In genomic region chr1:34361121-34361520, GRCh38 we compare ENCODE assay signal across 15 cellular contexts.
DNase-seq lines count a peak whose midpoint lies in the region; ATAC-seq and TF ChIP-seq lines count a peak whose summit lies in the region.
"Had no signal": no experiment of that assay in that cellular context is flagged by ENCODE, and none has a peak within 500 bp of the region (broad histone marks: within the 10 kb centered on the region; RNA-seq: fewer than 3 reads in every experiment).

No MANE protein-coding gene starts in this region.

- H3K4me1 Mint-ChIP-seq in activated CD4-positive, alpha-beta T cell treated with anti-CD3 and anti-CD28 coated beads, Interleukin-2, amount 10 ng/mL, durations not matched to agents 7 days and 5 days, result no peaks in the 10 kb centered on the region
- H3K4me1 Mint-ChIP-seq in activated CD4-positive, alpha-beta T cell treated with anti-CD3 and anti-CD28 coated beads for 36 hours, result no peaks in the 10 kb centered on the region
- H3K4me1 Mint-ChIP-seq in osteocyte (ENCODE audit: unreplicated experiment), result no peaks in the 10 kb centered on the region

- no peak for ATAC-seq in activated CD4-positive, alpha-beta T cell treated with anti-CD3 and anti-CD28 coated beads for 36 hours
- ATAC-seq: A549 had no signal

- POLR2A ChIA-PET in activated CD4-positive, alpha-beta T cell treated with anti-CD3 and anti-CD28 coated beads, Interleukin-2, amount 10 ng/mL, durations not matched to agents 7 days and 5 days (lab: Charles Lee), result no interaction called here
- POLR2A ChIA-PET in activated CD4-positive, alpha-beta T cell treated with anti-CD3 and anti-CD28 coated beads for 36 hours (lab: Charles Lee), result no interaction called here

- peak overlapping the region; percentile 27 for H3K27ac Mint-ChIP-seq in activated CD4-positive, alpha-beta T cell treated with anti-CD3 and anti-CD28 coated beads, Interleukin-2, amount 10 ng/mL, durations not matched to agents 7 days and 5 days
- H3K27ac Mint-ChIP-seq in activated CD4-positive, alpha-beta T cell treated with anti-CD3 and anti-CD28 coated beads for 36 hours, result no peak overlapping the region
- no peak overlapping the region for H3K27ac Mint-ChIP-seq in osteocyte (ENCODE audit: unreplicated experiment)
- H3K27ac Mint-ChIP-seq: CD4-positive, alpha-beta T cell had no signal

- H3K4me3 Mint-ChIP-seq in activated CD4-positive, alpha-beta T cell treated with anti-CD3 and anti-CD28 coated beads, Interleukin-2, amount 10 ng/mL, durations not matched to agents 7 days and 5 days, result no peak overlapping the region
- H3K4me3 Mint-ChIP-seq in activated CD4-positive, alpha-beta T cell treated with anti-CD3 and anti-CD28 coated beads for 36 hours, result no peak overlapping the region
- H3K4me3 Mint-ChIP-seq in osteocyte (ENCODE audit: unreplicated experiment), result no peak overlapping the region
- H3K4me3 Mint-ChIP-seq: CD4-positive, alpha-beta T cell had no signal

- DNase-seq in activated CD4-positive, alpha-beta T cell treated with anti-CD3 and anti-CD28 coated beads, Interleukin-2, amount 10 ng/mL, durations not matched to agents 7 days and 5 days, result no peak
- no peak for DNase-seq in activated CD4-positive, alpha-beta T cell treated with anti-CD3 and anti-CD28 coated beads for 36 hours
- peak; percentile 47 for DNase-seq in coronary artery (ENCODE audit: low spot score)
- DNase-seq in osteocyte (ENCODE audit: extremely low spot score, unreplicated experiment), result peak; percentile 69
- DNase-seq in NCI-H524 treated with DMSO at 0.1 percent for 48 hours (lab: John Stamatoyannopoulos, UW), result no peak
- no peak for DNase-seq in SIG-M5 (lab: John Stamatoyannopoulos, UW)
- DNase-seq in cortex of kidney (lab: John Stamatoyannopoulos, UW), result no peak
- DNase-seq: AML-193; Caco-2; CD4-positive, alpha-beta T cell had no signal

- CTCF ChIA-PET in activated CD4-positive, alpha-beta T cell treated with anti-CD3 and anti-CD28 coated beads, Interleukin-2, amount 10 ng/mL, durations not matched to agents 7 days and 5 days (lab: Charles Lee), result no interaction called here
- CTCF ChIA-PET in activated CD4-positive, alpha-beta T cell treated with anti-CD3 and anti-CD28 coated beads for 36 hours (lab: Charles Lee), result no interaction called here

- no peak overlapping the region for H3K4me3 ChIP-seq in coronary artery
- H3K4me3 ChIP-seq: A549, HAP-1 had no signal

- intact Hi-C loops in activated CD4-positive, alpha-beta T cell treated with anti-CD3 and anti-CD28 coated beads for 36 hours (cut with DNase I, micrococcal nuclease), result no loop called here

- H3K27ac ChIP-seq in coronary artery, result no peak overlapping the region
- H3K27ac ChIP-seq: 22Rv1, A549, C4-2B, HL-60 had no signal

- H3K36me3 Mint-ChIP-seq in activated CD4-positive, alpha-beta T cell treated with anti-CD3 and anti-CD28 coated beads, Interleukin-2, amount 10 ng/mL, durations not matched to agents 7 days and 5 days (ENCODE audit: low read depth), result no peaks in the 10 kb centered on the region
- H3K36me3 Mint-ChIP-seq in activated CD4-positive, alpha-beta T cell treated with anti-CD3 and anti-CD28 coated beads for 36 hours (ENCODE audit: low read depth), result no peaks in the 10 kb centered on the region
- H3K36me3 Mint-ChIP-seq in osteocyte (ENCODE audit: unreplicated experiment), result no peaks in the 10 kb centered on the region

- TF ChIP-seq CTCF in coronary artery (IDR thresholded peaks at IDR 0.05) (no peak), osteocyte (IDR thresholded peaks at IDR 0.05) (no peak)

- no peaks in the 10 kb centered on the region for H3K9me3 Mint-ChIP-seq in activated CD4-positive, alpha-beta T cell treated with anti-CD3 and anti-CD28 coated beads, Interleukin-2, amount 10 ng/mL, durations not matched to agents 7 days and 5 days
- H3K9me3 Mint-ChIP-seq in activated CD4-positive, alpha-beta T cell treated with anti-CD3 and anti-CD28 coated beads for 36 hours (ENCODE audit: low read depth), result no peaks in the 10 kb centered on the region
- H3K9me3 Mint-ChIP-seq in osteocyte (ENCODE audit: unreplicated experiment), result peaks cover 37% of the 10 kb centered on the region
- H3K9me3 Mint-ChIP-seq: CD4-positive, alpha-beta T cell had no signal

- H3K27me3 Mint-ChIP-seq in activated CD4-positive, alpha-beta T cell treated with anti-CD3 and anti-CD28 coated beads, Interleukin-2, amount 10 ng/mL, durations not matched to agents 7 days and 5 days, result peaks cover 4% of the 10 kb centered on the region
- H3K27me3 Mint-ChIP-seq in activated CD4-positive, alpha-beta T cell treated with anti-CD3 and anti-CD28 coated beads for 36 hours, result peaks cover 20% of the 10 kb centered on the region
- no peaks in the 10 kb centered on the region for H3K27me3 Mint-ChIP-seq in osteocyte (ENCODE audit: unreplicated experiment)

Comparison
In these comparisons a context has a peak if more than half of its experiments do, and no peak if none do; other contexts are left out.
1. DNase-seq: peak in coronary artery (single experiment) and osteocyte (single experiment); none in activated CD4-positive, alpha-beta T cell treated with anti-CD3 and anti-CD28 coated beads, Interleukin-2, amount 10 ng/mL, durations not matched to agents 7 days and 5 days (single experiment), activated CD4-positive, alpha-beta T cell treated with anti-CD3 and anti-CD28 coated beads for 36 hours (single experiment), NCI-H524 treated with DMSO at 0.1 percent for 48 hours (single experiment), SIG-M5 (single experiment) and cortex of kidney (single experiment).